ENCODE assay signal across 28 cellular contexts in genomic region chr4:27574743-27575142, GRCh38.
"Had no signal": no experiment of that assay in that cellular context is flagged by ENCODE, and none has a peak within 500 bp of the region (broad histone marks: within the 10 kb centered on the region; RNA-seq: fewer than 3 reads in every experiment).

No MANE protein-coding gene starts in this region.

- H3K27ac Mint-ChIP-seq: dendritic cell treated with granulocyte-macrophage colony-stimulating factor and Interleukin-4, amounts not matched to agents 40 ng/mL and 50 ng/mL, for 4 days; effector memory CD8-positive, alpha-beta T cell; endodermal cell had no signal

- H3K27ac ChIP-seq: colonic mucosa, coronary artery, epithelial cell of prostate, esophagus muscularis mucosa, esophagus squamous epithelium, foreskin keratinocyte, gastrocnemius medialis, gastroesophageal sphincter, heart left ventricle, heart right ventricle had no signal

- H3K9me3 ChIP-seq: colonic mucosa, gastrocnemius medialis, gastroesophageal sphincter had no signal

- H3K4me3 ChIP-seq: colonic mucosa, coronary artery, esophagus muscularis mucosa, esophagus squamous epithelium, gastrocnemius medialis, gastroesophageal sphincter, heart left ventricle, heart right ventricle had no signal

- ATAC-seq: effector memory CD8-positive, alpha-beta T cell; esophagus mucosa; foreskin keratinocyte; gastrocnemius medialis; gastroesophageal sphincter; heart left ventricle; heart right ventricle had no signal

- H3K27me3 Mint-ChIP-seq: dendritic cell treated with granulocyte-macrophage colony-stimulating factor and Interleukin-4, amounts not matched to agents 40 ng/mL and 50 ng/mL, for 4 days; effector memory CD8-positive, alpha-beta T cell had no signal

- FAIRE-seq: colon, endometrium, endothelial cell of umbilical vein, frontal cortex had no signal

- H3K36me3 ChIP-seq: colonic mucosa, esophagus muscularis mucosa, esophagus squamous epithelium, gastrocnemius medialis, gastroesophageal sphincter, heart left ventricle, heart right ventricle had no signal

- H3K4me1 Mint-ChIP-seq: endodermal cell had no signal

- H3K4me3 Mint-ChIP-seq: dendritic cell treated with granulocyte-macrophage colony-stimulating factor and Interleukin-4, amounts not matched to agents 40 ng/mL and 50 ng/mL, for 4 days; effector memory CD8-positive, alpha-beta T cell; endodermal cell had no signal

- H3K4me1 ChIP-seq: colonic mucosa, esophagus muscularis mucosa, esophagus squamous epithelium, foreskin keratinocyte, gastrocnemius medialis, gastroesophageal sphincter, heart left ventricle, heart right ventricle had no signal

- H3K27me3 ChIP-seq: colonic mucosa, esophagus muscularis mucosa, esophagus squamous epithelium, foreskin keratinocyte, gastrocnemius medialis, gastroesophageal sphincter, heart left ventricle, heart right ventricle had no signal

- DNase-seq: colonic mucosa; cortex of kidney; dermis blood vessel endothelial cell; effector CD4-positive, alpha-beta T cell; effector CD8-positive, alpha-beta T cell; effector memory CD4-positive, alpha-beta T cell; effector memory CD8-positive, alpha-beta T cell; endodermal cell; erythroblast; esophagus squamous epithelium; foreskin fibroblast; foreskin keratinocyte; foreskin melanocyte; gastrocnemius medialis; glutamatergic neuron; head of caudate nucleus; heart left ventricle; heart right ventricle had no signal
